In genomic region chr16:88466949-88467348, GRCh38 we compare ENCODE assay signal across 14 cellular contexts. TPM values are rescaled to one million over a fixed set of nuclear protein-coding genes. Genes with fewer than 3 reads are reported as not detected.
DNase-seq lines count a peak whose midpoint lies in the region; ATAC-seq, FAIRE-seq and TF ChIP-seq lines count a peak whose summit lies in the region.
"Had no signal": no experiment of that assay in that cellular context is flagged by ENCODE, and none has a peak within 500 bp of the region (broad histone marks: within the 10 kb centered on the region; RNA-seq: fewer than 3 reads in every experiment).

No MANE protein-coding gene starts in this region.

- H3K9ac ChIP-seq in liver (ENCODE audit: low read depth in 1 of 2, low read length in 2 of 2) (peak overlapping the region in 1 of 2 donors; percentile 5), HepG2 (ENCODE audit: insufficient read depth, low read depth, low read length) (no peak overlapping the region), OCI-LY3 (ENCODE audit: low read length) (no peak overlapping the region)

- H3K27me3 ChIP-seq in liver (ENCODE audit: control insufficient read depth in 4 of 4, insufficient read depth in 4 of 4, low read length in 3 of 4) (no peaks in the 10 kb centered on the region), HepG2 (ENCODE audit: control insufficient read depth in 1 of 2, insufficient read depth in 2 of 2, low read length in 2 of 2) (no peaks in the 10 kb centered on the region), OCI-LY3 (ENCODE audit: low read depth, low read length) (no peaks in the 10 kb centered on the region), foreskin keratinocyte (no peaks in the 10 kb centered on the region)

- ATAC-seq in HepG2 (no peak), foreskin keratinocyte (no peak), HG03139 (IDR thresholded peaks at IDR 0.05; ENCODE audit: unreplicated experiment) (no peak)
- no peak for ATAC-seq in effector memory CD8-positive, alpha-beta T cell (replicated peaks)
- ATAC-seq: CD8-positive, alpha-beta T cell had no signal

- no peak for TF ChIP-seq CTCF in liver (IDR thresholded peaks at IDR 0.05; ENCODE audit: low read depth, low read length, missing input control)
- TF ChIP-seq CTCF in HepG2 (CRISPR knock-in tag; IDR thresholded peaks at IDR 0.05), result no peak
- TF ChIP-seq CTCF in OCI-LY3 (IDR thresholded peaks at IDR 0.05; ENCODE audit: low read depth, low read length), result no peak
- no peak for TF ChIP-seq CTCF in foreskin keratinocyte (conservative IDR thresholded peaks at IDR 0.05)

- POLR2A ChIA-PET in HepG2 (lab: Yijun Ruan, JAX), result interaction anchor here (1.5 kb wide), 1 partner anchor 21 kb away, joined by 3 read pairs; no protein-coding TSS in a partner anchor

- H3K4me3 Mint-ChIP-seq in effector memory CD8-positive, alpha-beta T cell, result peak overlapping the region; percentile 53

- peak overlapping the region; percentile 78 to 85 for H3K27ac Mint-ChIP-seq in effector memory CD8-positive, alpha-beta T cell

- H4K20me1 ChIP-seq in HepG2 (ENCODE audit: insufficient read depth, low read length) (peaks cover 64% of the 10 kb centered on the region), OCI-LY3 (ENCODE audit: insufficient read depth, low read length) (peaks cover 94% of the 10 kb centered on the region)

- H3K4me3 ChIP-seq in liver (ENCODE audit: low read depth in 1 of 3, low read length in 3 of 3), result no peak overlapping the region
- no peak overlapping the region for H3K4me3 ChIP-seq in HepG2 (replicated peaks in 1 of 3; ENCODE audit: insufficient read depth in 1 of 3, low read depth in 2 of 3, low read length in 3 of 3)
- no peak overlapping the region for H3K4me3 ChIP-seq in OCI-LY3 (ENCODE audit: low read length)
- H3K4me3 ChIP-seq: HAP-1 had no signal

- TF ChIP-seq EP300 in HepG2 (IDR thresholded peaks at IDR 0.05; ENCODE audit: low read depth in 2 of 2, low read length in 2 of 2) (no peak), HepG2 (CRISPR knock-in tag; IDR thresholded peaks at IDR 0.05; ENCODE audit: borderline replicate concordance) (no peak)

- H3K4me1 ChIP-seq in liver (ENCODE audit: control insufficient read depth in 4 of 4, insufficient read depth in 4 of 4, low read length in 3 of 4), result peaks cover 32 to 69% (median 47%) of the 10 kb centered on the region in 4 donors
- peaks cover 12% of the 10 kb centered on the region for H3K4me1 ChIP-seq in HepG2 (ENCODE audit: insufficient read depth, low read length)
- peaks cover 30% of the 10 kb centered on the region for H3K4me1 ChIP-seq in OCI-LY3 (ENCODE audit: low read length)
- H3K4me1 ChIP-seq in foreskin keratinocyte, result no peaks in the 10 kb centered on the region
- H3K4me1 ChIP-seq: HAP-1 had no signal

- no peak for TF ChIP-seq POLR2A in HepG2 (IDR thresholded peaks at IDR 0.05; ENCODE audit: insufficient read depth in 1 of 2, low read depth in 2 of 2, low read length in 2 of 2)

- in situ Hi-C loops in HepG2 (cut with HindIII; ENCODE audit: extremely low pct_ligation_motif_present, low pct_unique_long_range_greater_than_20kb), result no loop called here

- no TSS peak for BruUV-seq in HepG2 (replicated peaks; lab: Mats Ljungman, UMichigan)

- 69% methylated on average over 13 of the region's 13 CpGs for WGBS in liver
- 95% methylated on average over 13 of the region's 13 CpGs for WGBS in HepG2 (ENCODE audit: low lambda C conversion rate)

- H3K9me3 ChIP-seq in liver (ENCODE audit: control insufficient read depth in 4 of 4, low read length in 3 of 4), result no peaks in the 10 kb centered on the region
- no peaks in the 10 kb centered on the region for H3K9me3 ChIP-seq in HepG2 (ENCODE audit: low read length)
- no peaks in the 10 kb centered on the region for H3K9me3 ChIP-seq in OCI-LY3 (ENCODE audit: insufficient read depth, low read length)
- H3K9me3 ChIP-seq: HAP-1 had no signal

- TF ChIP-seq RAD21 in liver (IDR thresholded peaks at IDR 0.05) (no peak), HepG2 (CRISPR knock-in tag; IDR thresholded peaks at IDR 0.05) (no peak)

- no peak for FAIRE-seq in HepG2 (lab: Jason Lieb, UNC)

- peaks cover 65% of the 10 kb centered on the region for H3K79me2 ChIP-seq in HepG2 (ENCODE audit: insufficient read depth, low read length)
- H3K79me2 ChIP-seq in OCI-LY3 (ENCODE audit: low read length), result peaks cover 38% of the 10 kb centered on the region

- intact Hi-C loops in HepG2 (cut with micrococcal nuclease; ENCODE audit: unreplicated experiment), result no loop called here

- no peak overlapping the region for H2AFZ ChIP-seq in HepG2 (ENCODE audit: low read length)
- H2AFZ ChIP-seq in OCI-LY3 (ENCODE audit: low read depth, low read length), result no peak overlapping the region

- no peaks in the 10 kb centered on the region for H3K36me3 ChIP-seq in liver (ENCODE audit: control insufficient read depth in 4 of 4, insufficient read depth in 3 of 4, low read depth in 1 of 4, low read length in 3 of 4)
- H3K36me3 ChIP-seq in HepG2 (replicated peaks in 1 of 2; ENCODE audit: control insufficient read depth in 1 of 2, insufficient read depth in 2 of 2, low read length in 2 of 2), result peaks cover 11 to 12% of the 10 kb centered on the region in 2 experiments; a peak in 2 of 5 replicates
- no peaks in the 10 kb centered on the region for H3K36me3 ChIP-seq in OCI-LY3 (replicated peaks; ENCODE audit: low read depth, low read length)
- H3K36me3 ChIP-seq: HAP-1 had no signal

- H3K27ac ChIP-seq in liver (ENCODE audit: low read depth in 1 of 2, low read length in 2 of 2), result peak overlapping the region; percentile 47 to 74
- H3K27ac ChIP-seq in HepG2 (ENCODE audit: extremely low read length, insufficient read depth, low read length), result no peak overlapping the region
- H3K27ac ChIP-seq in OCI-LY3 (ENCODE audit: low read length), result no peak overlapping the region
- no peak overlapping the region for H3K27ac ChIP-seq in foreskin keratinocyte

- CTCF ChIA-PET in HepG2 (lab: Yijun Ruan, JAX; ENCODE audit: low intra/inter-chr PET ratio, low total read pairs), result no interaction called here

- peaks cover 42 to 50% of the 10 kb centered on the region in 2 donors for H3K4me1 Mint-ChIP-seq in effector memory CD8-positive, alpha-beta T cell (ENCODE audit: low read depth in 2 of 2)

- H3K36me3 Mint-ChIP-seq in effector memory CD8-positive, alpha-beta T cell (ENCODE audit: insufficient read depth), result peaks cover 83% of the 10 kb centered on the region
- H3K36me3 Mint-ChIP-seq: CD8-positive, alpha-beta T cell had no signal

- no peak for DNase-seq in HepG2 (ENCODE audit: low spot score)
- DNase-seq in effector memory CD8-positive, alpha-beta T cell, result no peak
- no peak for DNase-seq in foreskin keratinocyte
- DNase-seq in RKO (ENCODE audit: low spot score), result no peak
- DNase-seq: CD8-positive, alpha-beta T cell; DMS79 treated with DMSO at 0.1 percent for 48 hours; NCI-H187; NCI-H226; NCI-H524 treated with DMSO at 0.1 percent for 48 hours; SHP77 treated with DMSO at 0.1 percent for 48 hours had no signal

- no peak overlapping the region for H3K4me2 ChIP-seq in HepG2 (ENCODE audit: low read depth, low read length)
- H3K4me2 ChIP-seq in OCI-LY3 (ENCODE audit: low read length), result peak overlapping the region; percentile 64

- H3K27me3 Mint-ChIP-seq in effector memory CD8-positive, alpha-beta T cell, result no peaks in the 10 kb centered on the region

- no peaks in the 10 kb centered on the region for H3K9me3 Mint-ChIP-seq in effector memory CD8-positive, alpha-beta T cell
- H3K9me3 Mint-ChIP-seq: CD8-positive, alpha-beta T cell had no signal

TF ChIP-seq in liver, 16 proteins besides CTCF, POLR2A, EP300 and RAD21 (continues in another document):
- TF ChIP-seq HNF4A (conservative IDR thresholded peaks at IDR 0.05), result peak in 1 of 2 donors; percentile 32

TF ChIP-seq in HepG2, 621 proteins besides CTCF, POLR2A, EP300 and RAD21 (continues in another document):
- TF ChIP-seq GABPA (IDR thresholded peaks at IDR 0.05; ENCODE audit: low read depth, low read length) (no peak), GABPA (CRISPR knock-in tag; IDR thresholded peaks at IDR 0.05; ENCODE audit: low read depth) (no peak), EZH2 (conservative IDR thresholded peaks at IDR 0.05; ENCODE audit: low read depth, low read length) (no peak)

RNA-seq across cellular contexts. Expression of gene ZFPM1, which starts 13.9 kb away (rescaled TPM):
- total RNA-seq in liver (10 to 100 TPM in 1 of 2 donors, 1 to 10 TPM in 1; 5.9 to 12.8 TPM), HepG2 (2016; rRNA removed; fragmentation: Illumina TruSeq; extraction: Trizol) (3.4 and 3.8 TPM in 2 replicates), foreskin keratinocyte (4.4 and 4.8 TPM in 2 replicates)
- polyA plus RNA-seq in liver (1 to 10 TPM in 1 of 2 donors, under 1 TPM in 1; 0.19 to 4.6 TPM), HepG2 (2011; rRNA removed) (1.3 and 1.7 TPM in 2 replicates), foreskin keratinocyte (2.9 and 3.0 TPM in 2 replicates)
- 0.81 and 2.1 TPM in 2 replicates for total RNA-seq in HepG2 (2016; cell fraction: cytosol; rRNA removed; fragmentation: Illumina TruSeq; extraction: Trizol; ENCODE audit: low read depth)
- 3.4 and 3.9 TPM in 2 replicates for total RNA-seq in HepG2 (2016; cell fraction: insoluble cytoplasmic fraction; rRNA removed; fragmentation: Illumina TruSeq; extraction: Trizol)
- total RNA-seq in HepG2 (2016; cell fraction: membrane; rRNA removed; fragmentation: Illumina TruSeq; extraction: Trizol), result 3.4 and 4.3 TPM in 2 replicates
- 3.4 and 6.6 TPM in 2 replicates for total RNA-seq in HepG2 (2016; cell fraction: nucleus; rRNA removed; fragmentation: Illumina TruSeq; extraction: Trizol)
- polyA plus RNA-seq in HepG2 (2011; cell fraction: cytosol; rRNA removed), result 0.79 and 1.3 TPM in 2 replicates
- 7.1 and 7.6 TPM in 2 replicates for polyA plus RNA-seq in HepG2 (2011; cell fraction: nucleus; rRNA removed)
- 7.2 and 7.6 TPM in 2 replicates for polyA plus RNA-seq in HepG2 (2012)
- polyA plus RNA-seq in HepG2 (2016; cell fraction: cytosol; fragmentation: Illumina TruSeq; extraction: Trizol; ENCODE audit: low read depth), result 1.2 TPM in 2 replicates
- 3.7 and 8.7 TPM in 2 replicates for polyA plus RNA-seq in HepG2 (2016; cell fraction: insoluble cytoplasmic fraction; fragmentation: Illumina TruSeq; extraction: Trizol; ENCODE audit: low read depth)
- 2.7 and 4.8 TPM in 2 replicates for polyA plus RNA-seq in HepG2 (2016; cell fraction: membrane; fragmentation: Illumina TruSeq; extraction: Trizol; ENCODE audit: low read depth)
- polyA plus RNA-seq in HepG2 (2016; cell fraction: nucleus; fragmentation: Illumina TruSeq; extraction: Trizol; ENCODE audit: insufficient read depth, low read depth), result 14.0 and 14.3 TPM in 2 replicates
- polyA minus RNA-seq in HepG2 (2011; rRNA and poly(A)+ RNA removed; ENCODE audit: low replicate concordance), result 0.98 and 4.2 TPM in 2 replicates
- polyA minus RNA-seq in HepG2 (2011; cell fraction: cytosol; rRNA and poly(A)+ RNA removed), result 2.7 and 6.6 TPM in 2 replicates
- 5.0 and 7.5 TPM in 2 replicates for polyA minus RNA-seq in HepG2 (2011; cell fraction: nucleus; rRNA and poly(A)+ RNA removed)

Comparison
In these comparisons a context has a peak if more than half of its experiments do, and no peak if none do; other contexts are left out.
1. H3K27ac ChIP-seq: peak in liver (2 of 2); none in HepG2 (single experiment), OCI-LY3 (single experiment) and foreskin keratinocyte (single experiment).